In genomic region chr7:6165521-6166325, GRCh38 we compare ENCODE assay signal across 27 cellular contexts.
DNase-seq lines count a peak whose midpoint lies in the region; ATAC-seq and TF ChIP-seq lines count a peak whose summit lies in the region.
"Had no signal": no experiment of that assay in that cellular context is flagged by ENCODE, and none has a peak within 500 bp of the region (broad histone marks: within the 10 kb centered on the region; RNA-seq: fewer than 3 reads in every experiment).

No MANE protein-coding gene starts in this region.

- peak overlapping the region in 9 of 11 experiments; percentile 46 to 88 (median 75); a peak in 17 of 22 replicates for H3K27ac ChIP-seq in BLaER1 treated with 17β-estradiol and CSF1 and Interleukin-3, amounts not matched to agents 10 nM and 100 nM
- H3K27ac ChIP-seq in endodermal cell (ENCODE audit: low read depth, low read length) = peak overlapping the region; percentile 78
- no peak overlapping the region for H3K27ac ChIP-seq in osteoblast (ENCODE audit: low read depth, low read length)
- H3K27ac ChIP-seq: foreskin keratinocyte, parathyroid adenoma, suprapubic skin had no signal

- H3K36me3 Mint-ChIP-seq in endodermal cell (ENCODE audit: low read depth) (peaks cover 13% of the 10 kb centered on the region), HFFc6 (ENCODE audit: low read depth) (peaks cover 16% of the 10 kb centered on the region)

- TF ChIP-seq CTCF in endodermal cell (conservative IDR thresholded peaks at IDR 0.05) (no peak), osteoblast (IDR thresholded peaks at IDR 0.05; ENCODE audit: extremely low read depth, low read depth, low read length) (no peak), HFFc6 (IDR thresholded peaks at IDR 0.05) (no peak), mucosa of descending colon (IDR thresholded peaks at IDR 0.05) (no peak)

- peak overlapping the region; percentile 85 to 98 (median 91) for H3K4me2 ChIP-seq in BLaER1 treated with 17β-estradiol and CSF1 and Interleukin-3, amounts not matched to agents 10 nM and 100 nM
- H3K4me2 ChIP-seq in osteoblast (ENCODE audit: insufficient read depth, low read length) = no peak overlapping the region

- H3K9ac ChIP-seq in BLaER1 treated with 17β-estradiol and CSF1 and Interleukin-3, amounts not matched to agents 10 nM and 100 nM = peak overlapping the region in 10 of 11 experiments; percentile 36 to 81 (median 68); a peak in 18 of 22 replicates
- no peak overlapping the region for H3K9ac ChIP-seq in endodermal cell (ENCODE audit: extremely low read depth, low read length, poor library complexity, severe bottlenecking)
- H3K9ac ChIP-seq: parathyroid adenoma had no signal

- H3K27me3 Mint-ChIP-seq in endodermal cell (ENCODE audit: insufficient read depth) (no peaks in the 10 kb centered on the region), HFFc6 (ENCODE audit: insufficient read depth) (peaks cover 4% of the 10 kb centered on the region)
- H3K27me3 Mint-ChIP-seq: activated B cell treated with CpG ODN at 0.5 μM for 24 hours; activated CD8-positive, alpha-beta memory T cell treated with anti-CD3 and anti-CD28 coated beads, Interleukin-2, amount 10 ng/mL, durations not matched to agents 7 days and 5 days; CD4-positive, alpha-beta T cell; naive thymus-derived CD8-positive, alpha-beta T cell had no signal

- intact Hi-C loops in mucosa of descending colon (cut with DNase I, micrococcal nuclease) = no loop called here

- H3K4me1 Mint-ChIP-seq in endodermal cell (no peaks in the 10 kb centered on the region), HFFc6 (ENCODE audit: low read depth) (peaks cover 10% of the 10 kb centered on the region)

- H4K20me1 ChIP-seq in BLaER1 treated with 17β-estradiol and CSF1 and Interleukin-3, amounts not matched to agents 10 nM and 100 nM = peaks cover 0 to 51% (median 14%) of the 10 kb centered on the region in 11 experiments; a peak in 14 of 22 replicates
- peaks cover 2% of the 10 kb centered on the region for H4K20me1 ChIP-seq in osteoblast (ENCODE audit: insufficient read depth, low read length)

- peak overlapping the region in 1 of 10 experiments; percentile 51; a peak in 2 of 20 replicates for H3K4me3 ChIP-seq in BLaER1 treated with 17β-estradiol and CSF1 and Interleukin-3, amounts not matched to agents 10 nM and 100 nM
- H3K4me3 ChIP-seq in endodermal cell (ENCODE audit: low read length) (no peak overlapping the region), osteoblast (ENCODE audit: insufficient read depth, low read length) (no peak overlapping the region), mucosa of descending colon (no peak overlapping the region)
- H3K4me3 ChIP-seq: suprapubic skin had no signal

- H3K79me2 ChIP-seq in osteoblast (ENCODE audit: insufficient read depth, low read length) = no peaks in the 10 kb centered on the region
- H3K79me2 ChIP-seq: parathyroid adenoma had no signal

- DNase-seq in SK-N-DZ (ENCODE audit: low spot score) = peak; percentile 93
- DNase-seq in endodermal cell = no peak
- DNase-seq in osteoblast (ENCODE audit: insufficient read length, low spot score, missing footprints) = peak; percentile 66
- no peak for DNase-seq in HFFc6
- no peak for DNase-seq in left lobe of liver (ENCODE audit: low spot score)
- DNase-seq in mucosa of descending colon = no peak
- DNase-seq: activated B cell treated with CpG ODN at 0.5 μM for 24 hours; activated CD8-positive, alpha-beta memory T cell treated with anti-CD3 and anti-CD28 coated beads, Interleukin-2, amount 10 ng/mL, durations not matched to agents 7 days and 5 days; activated naive CD4-positive, alpha-beta T cell treated with Interleukin-2 at 50 U/mL for 16 hours; activated T-cell treated with anti-CD3 and anti-CD28 coated beads, Interleukin-2, amount 50 U/mL, for 72 hours; amygdala; caudate nucleus; CD4-positive, alpha-beta T cell; foreskin keratinocyte; GOT3; IMR-90; naive thymus-derived CD8-positive, alpha-beta T cell; NCI-H1694; NCI-H510A; Right ventricle myocardium superior; stimulated activated CD4-positive, alpha-beta T cell treated with anti-CD3 and anti-CD28 coated beads, Interleukin-12 subunit alpha, Interleukin-12 subunit beta, amount 100 ng/mL, for 4 hours; stimulated activated CD4-positive, alpha-beta T cell treated with anti-CD3 and anti-CD28 coated beads, Interleukin-4, amount 100 ng/mL, for 1 hour had no signal

- no peaks in the 10 kb centered on the region for H3K9me3 Mint-ChIP-seq in endodermal cell
- H3K9me3 Mint-ChIP-seq in HFFc6 = no peaks in the 10 kb centered on the region
- H3K9me3 Mint-ChIP-seq: activated B cell treated with CpG ODN at 0.5 μM for 24 hours; activated T-cell treated with anti-CD3 and anti-CD28 coated beads, Interleukin-2, amount 50 U/mL, for 72 hours; CD4-positive, alpha-beta T cell; mesothelial cell of epicardium; naive thymus-derived CD8-positive, alpha-beta T cell had no signal

- no peaks in the 10 kb centered on the region for H3K27me3 ChIP-seq in BLaER1 treated with 17β-estradiol and CSF1 and Interleukin-3, amounts not matched to agents 10 nM and 100 nM
- H3K27me3 ChIP-seq in endodermal cell (ENCODE audit: control insufficient read depth, insufficient read depth, low read length, poor library complexity, severe bottlenecking) (no peaks in the 10 kb centered on the region), osteoblast (ENCODE audit: insufficient read depth, low read length) (no peaks in the 10 kb centered on the region)
- H3K27me3 ChIP-seq: foreskin keratinocyte, suprapubic skin had no signal

- peaks cover 22 to 53% (median 44%) of the 10 kb centered on the region in 11 experiments for H3K36me3 ChIP-seq in BLaER1 treated with 17β-estradiol and CSF1 and Interleukin-3, amounts not matched to agents 10 nM and 100 nM
- H3K36me3 ChIP-seq in endodermal cell (ENCODE audit: control insufficient read depth, insufficient read depth, low read length) (peaks cover 16% of the 10 kb centered on the region), osteoblast (ENCODE audit: insufficient read depth, low read length) (peaks cover 58% of the 10 kb centered on the region), mucosa of descending colon (ENCODE audit: low read depth) (no peaks in the 10 kb centered on the region)

- H2AFZ ChIP-seq in osteoblast (ENCODE audit: low read length) = no peak overlapping the region
- H2AFZ ChIP-seq: parathyroid adenoma had no signal

- H3K27ac Mint-ChIP-seq in endodermal cell (peak overlapping the region; percentile 46), HFFc6 (no peak overlapping the region; the same call in 1 of the 2 replicates)
- H3K27ac Mint-ChIP-seq: activated B cell treated with CpG ODN at 0.5 μM for 24 hours; activated CD8-positive, alpha-beta memory T cell treated with anti-CD3 and anti-CD28 coated beads, Interleukin-2, amount 10 ng/mL, durations not matched to agents 7 days and 5 days; activated T-cell treated with anti-CD3 and anti-CD28 coated beads, Interleukin-2, amount 50 U/mL, for 72 hours; CD4-positive, alpha-beta T cell had no signal

- no peaks in the 10 kb centered on the region for H3K9me3 ChIP-seq in BLaER1 treated with 17β-estradiol and CSF1 and Interleukin-3, amounts not matched to agents 10 nM and 100 nM (replicated peaks in 1 of 11)
- H3K9me3 ChIP-seq in endodermal cell (ENCODE audit: control insufficient read depth, low read length) (no peaks in the 10 kb centered on the region), osteoblast (ENCODE audit: low read depth, low read length) (no peaks in the 10 kb centered on the region), mucosa of descending colon (no peaks in the 10 kb centered on the region)
- H3K9me3 ChIP-seq: suprapubic skin had no signal

- 90 to 94% methylated on average over 29 to 36 of the region's 36 CpGs for WGBS in endodermal cell (ENCODE audit: insufficient coverage in 1 of 2, insufficient read length in 1 of 2), 2 experiments

- peaks cover 74 to 100% (median 99%) of the 10 kb centered on the region in 10 experiments for H3K4me1 ChIP-seq in BLaER1 treated with 17β-estradiol and CSF1 and Interleukin-3, amounts not matched to agents 10 nM and 100 nM
- H3K4me1 ChIP-seq in endodermal cell (ENCODE audit: control insufficient read depth, insufficient read depth, low read length) = no peaks in the 10 kb centered on the region
- peaks cover under 1% of the 10 kb centered on the region for H3K4me1 ChIP-seq in osteoblast (ENCODE audit: insufficient read depth, low read length)
- no peaks in the 10 kb centered on the region for H3K4me1 ChIP-seq in mucosa of descending colon (ENCODE audit: low read depth)
- H3K4me1 ChIP-seq: foreskin keratinocyte, parathyroid adenoma had no signal

- no peak overlapping the region for H3K4me3 Mint-ChIP-seq in endodermal cell
- no peak overlapping the region for H3K4me3 Mint-ChIP-seq in HFFc6
- H3K4me3 Mint-ChIP-seq: activated B cell treated with CpG ODN at 0.5 μM for 24 hours; activated CD8-positive, alpha-beta memory T cell treated with anti-CD3 and anti-CD28 coated beads, Interleukin-2, amount 10 ng/mL, durations not matched to agents 7 days and 5 days; activated T-cell treated with anti-CD3 and anti-CD28 coated beads, Interleukin-2, amount 50 U/mL, for 72 hours; CD4-positive, alpha-beta T cell; mesothelial cell of epicardium; naive thymus-derived CD8-positive, alpha-beta T cell had no signal

- ATAC-seq in left lobe of liver = no peak
- no peak for ATAC-seq in mucosa of descending colon
- ATAC-seq: activated CD8-positive, alpha-beta memory T cell treated with anti-CD3 and anti-CD28 coated beads, Interleukin-2, amount 10 ng/mL, durations not matched to agents 7 days and 5 days; activated T-cell treated with anti-CD3 and anti-CD28 coated beads, Interleukin-2, amount 50 U/mL, for 72 hours; esophagus mucosa; foreskin keratinocyte; naive thymus-derived CD8-positive, alpha-beta T cell had no signal

Comparison
In these comparisons a context has a peak if more than half of its experiments do, and no peak if none do; other contexts are left out.
1. DNase-seq: peak in SK-N-DZ (single experiment) and osteoblast (single experiment); none in endodermal cell (single experiment), HFFc6 (single experiment), left lobe of liver (single experiment) and mucosa of descending colon (0 of 3).